Comparison of ENCODE assay signal across 12 cellular contexts in genomic region chr3:16741890-16742289, GRCh38.
DNase-seq lines count a peak whose midpoint lies in the region; ATAC-seq, FAIRE-seq and TF ChIP-seq lines count a peak whose summit lies in the region.
"Had no signal": no experiment of that assay in that cellular context is flagged by ENCODE, and none has a peak within 500 bp of the region (broad histone marks: within the 10 kb centered on the region; RNA-seq: fewer than 3 reads in every experiment).

No MANE protein-coding gene starts in this region.

- no peak for TF ChIP-seq POLR2A in uterus (IDR thresholded peaks at IDR 0.05)

- WGBS in psoas muscle, 3 donors = 7 to 18% (median 14%) methylated on average over 4 of the region's 4 CpGs

- DNase-seq in H4 (ENCODE audit: low spot score) (peak; percentile 37), astrocyte (ENCODE audit: low read depth) (peak; percentile 85), psoas muscle (peak; percentile 29 to 54), SKM-1 (lab: John Stamatoyannopoulos, UW; ENCODE audit: unreplicated experiment) (no peak), uterus (no peak)
- DNase-seq in CD4-positive, alpha-beta T cell = no peak
- DNase-seq: activated CD8-positive, alpha-beta memory T cell treated with anti-CD3 and anti-CD28 coated beads, Interleukin-2, amount 50 U/mL, for 48 hours; NCI-H774 had no signal

- H3K4me3 ChIP-seq in astrocyte (ENCODE audit: insufficient read depth, low read depth, low read length) = no peak overlapping the region
- no peak overlapping the region for H3K4me3 ChIP-seq in psoas muscle
- H3K4me3 ChIP-seq in uterus = no peak overlapping the region
- H3K4me3 ChIP-seq: thoracic aorta had no signal

- H3K4me2 ChIP-seq in astrocyte (ENCODE audit: low read length) = peak overlapping the region; percentile 64

- H3K27ac ChIP-seq in astrocyte (ENCODE audit: low read depth, low read length) = peak overlapping the region; percentile 78
- H3K27ac ChIP-seq in psoas muscle = peak overlapping the region; percentile 73
- no peak overlapping the region for H3K27ac ChIP-seq in CD4-positive, alpha-beta T cell (ENCODE audit: low read depth, low read length)
- H3K27ac ChIP-seq in uterus = no peak overlapping the region

- no peaks in the 10 kb centered on the region for H3K36me3 Mint-ChIP-seq in astrocyte (ENCODE audit: low read depth, unreplicated experiment)
- no peaks in the 10 kb centered on the region for H3K36me3 Mint-ChIP-seq in CD4-positive, alpha-beta T cell (ENCODE audit: low read depth)
- H3K36me3 Mint-ChIP-seq: mesothelial cell of epicardium had no signal

- peaks cover 13% of the 10 kb centered on the region for H3K9me3 Mint-ChIP-seq in astrocyte (ENCODE audit: unreplicated experiment)
- peaks cover 7% of the 10 kb centered on the region for H3K9me3 Mint-ChIP-seq in CD4-positive, alpha-beta T cell

- FAIRE-seq in astrocyte (lab: Jason Lieb, UNC) = peak; percentile 49
- FAIRE-seq: colon had no signal

- H3K4me1 ChIP-seq in astrocyte (ENCODE audit: insufficient read depth, low read length) = peaks cover 7% of the 10 kb centered on the region
- peaks cover 13% of the 10 kb centered on the region for H3K4me1 ChIP-seq in psoas muscle
- no peaks in the 10 kb centered on the region for H3K4me1 ChIP-seq in uterus

- H3K9ac ChIP-seq in astrocyte (ENCODE audit: low read length) = peak overlapping the region; percentile 41

- H3K4me3 Mint-ChIP-seq in astrocyte (ENCODE audit: unreplicated experiment) = no peak overlapping the region
- H3K4me3 Mint-ChIP-seq in CD4-positive, alpha-beta T cell = no peak overlapping the region
- H3K4me3 Mint-ChIP-seq: mesothelial cell of epicardium had no signal

- no peaks in the 10 kb centered on the region for H3K9me3 ChIP-seq in astrocyte (ENCODE audit: insufficient read depth, low read depth, low read length)
- H3K9me3 ChIP-seq in psoas muscle = peaks cover 4% of the 10 kb centered on the region
- H3K9me3 ChIP-seq in CD4-positive, alpha-beta T cell (ENCODE audit: control insufficient read depth, low read length) = no peaks in the 10 kb centered on the region
- H3K9me3 ChIP-seq in uterus = no peaks in the 10 kb centered on the region
- H3K9me3 ChIP-seq: thoracic aorta had no signal

- POLR2A ChIA-PET in CD4-positive, alpha-beta T cell (lab: Charles Lee) = no interaction called here

- no peak overlapping the region for H2AFZ ChIP-seq in astrocyte (ENCODE audit: low read depth, low read length)

- no peaks in the 10 kb centered on the region for H3K79me2 ChIP-seq in astrocyte (ENCODE audit: insufficient read depth, low read length)

- H4K20me1 ChIP-seq in astrocyte (ENCODE audit: insufficient read depth, low read length) = no peaks in the 10 kb centered on the region

- intact Hi-C loops in psoas muscle (cut with DNase I) (no loop called here), uterus (cut with DNase I; ENCODE audit: low total_unique reads) (no loop called here)
- intact Hi-C loops in CD4-positive, alpha-beta T cell (cut with DNase I, micrococcal nuclease) = no loop called here

- CTCF ChIA-PET in CD4-positive, alpha-beta T cell (lab: Charles Lee) = no interaction called here

- H3K27me3 Mint-ChIP-seq in astrocyte (ENCODE audit: low read depth, unreplicated experiment) = no peaks in the 10 kb centered on the region
- no peaks in the 10 kb centered on the region for H3K27me3 Mint-ChIP-seq in CD4-positive, alpha-beta T cell

- ATAC-seq in GM18858 (IDR thresholded peaks at IDR 0.05; ENCODE audit: unreplicated experiment) (peak; percentile 49), psoas muscle (peak; percentile 98 to 99 (median 99))
- no peak for ATAC-seq in CD4-positive, alpha-beta T cell (ENCODE audit: poor library complexity)

- H3K27ac Mint-ChIP-seq in astrocyte (ENCODE audit: unreplicated experiment) = peak overlapping the region; percentile 83
- no peak overlapping the region for H3K27ac Mint-ChIP-seq in CD4-positive, alpha-beta T cell
- H3K27ac Mint-ChIP-seq: mesothelial cell of epicardium had no signal

- no peaks in the 10 kb centered on the region for H3K27me3 ChIP-seq in astrocyte (ENCODE audit: insufficient read depth, low read length)
- no peaks in the 10 kb centered on the region for H3K27me3 ChIP-seq in psoas muscle (ENCODE audit: insufficient read depth in 3 of 3, low read length in 2 of 3)
- no peaks in the 10 kb centered on the region for H3K27me3 ChIP-seq in CD4-positive, alpha-beta T cell (ENCODE audit: control insufficient read depth, insufficient read depth, low read length)
- no peaks in the 10 kb centered on the region for H3K27me3 ChIP-seq in uterus

- no peaks in the 10 kb centered on the region for H3K36me3 ChIP-seq in astrocyte (ENCODE audit: insufficient read depth, low read length)
- H3K36me3 ChIP-seq in psoas muscle (ENCODE audit: insufficient read depth in 1 of 2, low read depth in 1 of 2) = no peaks in the 10 kb centered on the region
- no peaks in the 10 kb centered on the region for H3K36me3 ChIP-seq in uterus
- H3K36me3 ChIP-seq: thoracic aorta had no signal

- TF ChIP-seq CTCF in astrocyte (IDR thresholded peaks at IDR 0.05; ENCODE audit: insufficient read depth, low read depth, low read length) (peak; percentile 4), psoas muscle (IDR thresholded peaks at IDR 0.05) (no peak), uterus (IDR thresholded peaks at IDR 0.05) (no peak)
- TF ChIP-seq CTCF in CD4-positive, alpha-beta T cell (IDR thresholded peaks at IDR 0.05) = no peak

- H3K4me1 Mint-ChIP-seq in astrocyte (ENCODE audit: low read depth, unreplicated experiment) = peaks cover 12% of the 10 kb centered on the region
- no peaks in the 10 kb centered on the region for H3K4me1 Mint-ChIP-seq in CD4-positive, alpha-beta T cell (ENCODE audit: low read depth)
- H3K4me1 Mint-ChIP-seq: mesothelial cell of epicardium had no signal

Comparison
In these comparisons a context has a peak if more than half of its experiments do, and no peak if none do; other contexts are left out.
1. DNase-seq: peak in H4 (single experiment), astrocyte (single experiment) and psoas muscle (2 of 2); none in CD4-positive, alpha-beta T cell (0 of 10), SKM-1 (single experiment) and uterus (0 of 2).
2. H3K27ac ChIP-seq: peak in astrocyte (single experiment) and psoas muscle (single experiment); none in CD4-positive, alpha-beta T cell (single experiment) and uterus (0 of 2).